Comparison of ENCODE assay signal across 21 cellular contexts in genomic region chr4:71461422-71461821, GRCh38.
DNase-seq lines count a peak whose midpoint lies in the region; ATAC-seq, FAIRE-seq and TF ChIP-seq lines count a peak whose summit lies in the region.
"Had no signal": no experiment of that assay in that cellular context is flagged by ENCODE, and none has a peak within 500 bp of the region (broad histone marks: within the 10 kb centered on the region; RNA-seq: fewer than 3 reads in every experiment).

No MANE protein-coding gene starts in this region.

- H4K5ac ChIP-seq in IMR-90 (ENCODE audit: low read depth, low read length) = no peak overlapping the region

- dilution Hi-C loops in IMR-90 (cut with HindIII; ENCODE audit: low sequenced_read_pairs, unreplicated experiment) = no loop called here

- H3K27ac ChIP-seq in A549 (no peak overlapping the region), IMR-90 (ENCODE audit: insufficient read depth, low read length) (no peak overlapping the region), K562 (ENCODE audit: extremely low read depth, low read depth, low read length) (no peak overlapping the region), ascending aorta (no peak overlapping the region)
- H3K27ac ChIP-seq: BLaER1 treated with 17β-estradiol and CSF1 and Interleukin-3, amounts not matched to agents 10 nM and 100 nM had no signal

- peaks cover 9% of the 10 kb centered on the region for H3K36me3 ChIP-seq in IMR-90 (ENCODE audit: control insufficient read depth, insufficient read depth, low read length)
- no peaks in the 10 kb centered on the region for H3K36me3 ChIP-seq in K562 (ENCODE audit: control insufficient read depth, insufficient read depth, low read length)
- H3K36me3 ChIP-seq in ascending aorta = no peaks in the 10 kb centered on the region
- H3K36me3 ChIP-seq: BLaER1 treated with 17β-estradiol and CSF1 and Interleukin-3, amounts not matched to agents 10 nM and 100 nM had no signal

- H4K8ac ChIP-seq in IMR-90 (ENCODE audit: low read depth in 2 of 2, low read length in 2 of 2) = no peak overlapping the region

- WGBS in A549 (ENCODE audit: missing lambda C conversion rate) = 93% methylated on average over 4 of the region's 4 CpGs
- 86% methylated on average over 1 of the region's 4 CpGs; no CpG with 5 or more reads in 1 of the 2 experiments for WGBS in IMR-90 (ENCODE audit: extremely low coverage in 2 of 2, insufficient read length in 1 of 2), 2 experiments
- 0% methylated on average over 4 of the region's 4 CpGs for WGBS in K562 (ENCODE audit: insufficient coverage, low coverage, missing lambda C conversion rate)

- TF ChIP-seq POLR2A in A549 (IDR thresholded peaks at IDR 0.05; ENCODE audit: low read length) = no peak
- no peak for TF ChIP-seq POLR2A in IMR-90 (IDR thresholded peaks at IDR 0.05; ENCODE audit: low read depth, low read length)
- no peak for TF ChIP-seq POLR2A in K562 (conservative IDR thresholded peaks at IDR 0.05)

- H3K4me2 ChIP-seq in A549 (no peak overlapping the region), IMR-90 (ENCODE audit: low read depth, low read length) (no peak overlapping the region), K562 (ENCODE audit: insufficient read depth, low read length) (no peak overlapping the region)
- H3K4me2 ChIP-seq: BLaER1 treated with 17β-estradiol and CSF1 and Interleukin-3, amounts not matched to agents 10 nM and 100 nM had no signal

- H3K4me3 Mint-ChIP-seq in naive thymus-derived CD8-positive, alpha-beta T cell = no peak overlapping the region
- H3K4me3 Mint-ChIP-seq: B cell; CD4-positive, alpha-beta T cell; CD8-positive, alpha-beta T cell had no signal

- H3K9ac ChIP-seq in IMR-90 (ENCODE audit: low read depth, low read length) = no peak overlapping the region
- H3K9ac ChIP-seq in K562 (ENCODE audit: insufficient read depth in 1 of 2, low read depth in 2 of 2, low read length in 2 of 2) = no peak overlapping the region
- H3K9ac ChIP-seq: BLaER1 treated with 17β-estradiol and CSF1 and Interleukin-3, amounts not matched to agents 10 nM and 100 nM had no signal

- H3K4me1 Mint-ChIP-seq in naive thymus-derived CD8-positive, alpha-beta T cell = no peaks in the 10 kb centered on the region
- H3K4me1 Mint-ChIP-seq: B cell had no signal

- BruUV-seq in IMR-90 (replicated peaks; lab: Mats Ljungman, UMichigan) = no TSS peak
- no TSS peak for BruUV-seq in K562 (replicated peaks; lab: Mats Ljungman, UMichigan)

- H2AK9ac ChIP-seq in IMR-90 (replicated peaks; ENCODE audit: low read depth, low read length, poor library complexity) = no peak overlapping the region

- H2AFZ ChIP-seq in IMR-90 (replicated peaks; ENCODE audit: low read length, poor library complexity) = no peak overlapping the region
- H2AFZ ChIP-seq in K562 (ENCODE audit: low read depth, low read length) = no peak overlapping the region

- CTCF ChIA-PET in A549 (lab: Yijun Ruan, JAX) = no interaction called here
- CTCF ChIA-PET in IMR-90 (lab: Yijun Ruan, JAX) = no interaction called here
- CTCF ChIA-PET in K562 (lab: Yijun Ruan, JAX; ENCODE audit: low intra/inter-chr PET ratio) = no interaction called here

- POLR2A ChIA-PET in A549 (lab: Yijun Ruan, JAX) = no interaction called here
- POLR2A ChIA-PET in IMR-90 (lab: Charles Lee; ENCODE audit: unreplicated experiment) = no interaction called here
- POLR2A ChIA-PET in K562 (lab: Yijun Ruan, JAX) = no interaction called here
- POLR2A ChIA-PET in naive thymus-derived CD8-positive, alpha-beta T cell (lab: Charles Lee) = no interaction called here

- H3K9me1 ChIP-seq in IMR-90 (ENCODE audit: insufficient read depth, low read length) (no peaks in the 10 kb centered on the region), K562 (ENCODE audit: control insufficient read depth, insufficient read depth, low read length) (no peaks in the 10 kb centered on the region)

- FAIRE-seq in A549 (lab: Jason Lieb, UNC) = no peak
- no peak for FAIRE-seq in K562 (lab: Jason Lieb, UNC)
- no peak for FAIRE-seq in HTR-8/SVneo (lab: Jason Lieb, UNC)
- FAIRE-seq: A204.1, D721Med, G401.6, GM12891, GM19239 had no signal

- no peak overlapping the region for H2BK5ac ChIP-seq in IMR-90 (ENCODE audit: low read depth, low read length, poor library complexity, severe bottlenecking)

- H2BK20ac ChIP-seq in IMR-90 (ENCODE audit: low read depth, low read length) = no peak overlapping the region

- H3K56ac ChIP-seq in IMR-90 (ENCODE audit: extremely low read depth, insufficient read depth, low read length) = no peak overlapping the region

- no peak overlapping the region for H3K27ac Mint-ChIP-seq in naive thymus-derived CD8-positive, alpha-beta T cell
- H3K27ac Mint-ChIP-seq: B cell; CD4-positive, alpha-beta T cell; CD8-positive, alpha-beta T cell had no signal

- H3K9me3 ChIP-seq in A549 = no peaks in the 10 kb centered on the region
- H3K9me3 ChIP-seq in IMR-90 (ENCODE audit: control insufficient read depth, insufficient read depth, low read length) = no peaks in the 10 kb centered on the region
- H3K9me3 ChIP-seq in K562 (replicated peaks; ENCODE audit: control insufficient read depth, insufficient read depth, low read depth, low read length) = no peaks in the 10 kb centered on the region
- no peaks in the 10 kb centered on the region for H3K9me3 ChIP-seq in ascending aorta
- H3K9me3 ChIP-seq: BLaER1 treated with 17β-estradiol and CSF1 and Interleukin-3, amounts not matched to agents 10 nM and 100 nM; Caco-2 had no signal

- no peak overlapping the region for H2BK120ac ChIP-seq in IMR-90 (ENCODE audit: low read depth, low read length)

- no peak overlapping the region for H2BK15ac ChIP-seq in IMR-90 (ENCODE audit: low read depth, low read length)

- DNase-seq in A549 (ENCODE audit: low read depth in 1 of 2, low spot score in 1 of 2) = no peak
- no peak for DNase-seq in IMR-90
- DNase-seq in K562 (ENCODE audit: extremely low read depth in 1 of 4, low spot score in 3 of 4) = no peak
- DNase-seq in naive thymus-derived CD8-positive, alpha-beta T cell = no peak
- no peak for DNase-seq in HTR-8/SVneo (ENCODE audit: insufficient read length, low spot score)
- DNase-seq in ascending aorta (ENCODE audit: low spot score in 2 of 2) = no peak
- DNase-seq: 8988T; AML-193; Caco-2; Calu3; CD4-positive, alpha-beta T cell; CD8-positive, alpha-beta T cell; DMS79 treated with DMSO at 0.1 percent for 48 hours; GF-D8 had no signal

- no peaks in the 10 kb centered on the region for H3K36me3 Mint-ChIP-seq in naive thymus-derived CD8-positive, alpha-beta T cell
- H3K36me3 Mint-ChIP-seq: CD8-positive, alpha-beta T cell had no signal

- H3K27me3 ChIP-seq in IMR-90 (ENCODE audit: control insufficient read depth, insufficient read depth, low read length) (no peaks in the 10 kb centered on the region), K562 (ENCODE audit: control insufficient read depth in 2 of 2, insufficient read depth in 2 of 2, low read length in 2 of 2) (no peaks in the 10 kb centered on the region), ascending aorta (no peaks in the 10 kb centered on the region)
- H3K27me3 ChIP-seq: BLaER1 treated with 17β-estradiol and CSF1 and Interleukin-3, amounts not matched to agents 10 nM and 100 nM had no signal

- no peak for ATAC-seq in A549
- ATAC-seq in IMR-90 (ENCODE audit: low read depth) = no peak
- no peak for ATAC-seq in K562
- ATAC-seq in naive thymus-derived CD8-positive, alpha-beta T cell = no peak
- ATAC-seq: CD8-positive, alpha-beta T cell had no signal

- H3K23ac ChIP-seq in IMR-90 (ENCODE audit: low read depth, low read length) = no peak overlapping the region

- no peak overlapping the region for H2AK5ac ChIP-seq in IMR-90 (ENCODE audit: low read depth, low read length)

- peaks cover 5 to 6% of the 10 kb centered on the region in 2 experiments for H3K79me1 ChIP-seq in IMR-90 (ENCODE audit: low read depth in 1 of 2, low read length in 2 of 2)

- H3K4me1 ChIP-seq in A549 = peaks cover 22% of the 10 kb centered on the region
- peaks cover 5% of the 10 kb centered on the region for H3K4me1 ChIP-seq in IMR-90 (ENCODE audit: control insufficient read depth, insufficient read depth, low read length)
- no peaks in the 10 kb centered on the region for H3K4me1 ChIP-seq in K562 (replicated peaks in 1 of 2; ENCODE audit: control insufficient read depth in 2 of 2, insufficient read depth in 2 of 2, low read length in 2 of 2)
- no peaks in the 10 kb centered on the region for H3K4me1 ChIP-seq in ascending aorta
- H3K4me1 ChIP-seq: BLaER1 treated with 17β-estradiol and CSF1 and Interleukin-3, amounts not matched to agents 10 nM and 100 nM; Caco-2 had no signal

- H3K27me3 Mint-ChIP-seq in naive thymus-derived CD8-positive, alpha-beta T cell = no peaks in the 10 kb centered on the region
- H3K27me3 Mint-ChIP-seq: B cell; CD4-positive, alpha-beta T cell had no signal

- H3K4ac ChIP-seq in IMR-90 (ENCODE audit: low read depth, low read length) = no peak overlapping the region

- TF ChIP-seq EP300 in A549 (IDR thresholded peaks at IDR 0.05) (no peak), K562 (IDR thresholded peaks at IDR 0.05; ENCODE audit: low read length) (no peak)

- H3K18ac ChIP-seq in IMR-90 (ENCODE audit: low read depth, low read length) = no peak overlapping the region

- H3K9me3 Mint-ChIP-seq in naive thymus-derived CD8-positive, alpha-beta T cell = no peaks in the 10 kb centered on the region
- H3K9me3 Mint-ChIP-seq: CD4-positive, alpha-beta T cell; CD8-positive, alpha-beta T cell had no signal

- in situ Hi-C loops in IMR-90 (cut with MboI; ENCODE audit: low sequenced_read_pairs) = no loop called here
- in situ Hi-C loops in K562 (cut with MboI) = no loop called here

- TF ChIP-seq CTCF in A549 (IDR thresholded peaks at IDR 0.05) (no peak), IMR-90 (conservative IDR thresholded peaks at IDR 0.05; ENCODE audit: low read depth, low read length) (no peak), K562 (IDR thresholded peaks at IDR 0.05 in 2 of 3, conservative IDR thresholded peaks at IDR 0.05 in 1 of 3; ENCODE audit: insufficient read depth in 2 of 3, low read depth in 1 of 3, low read length in 3 of 3) (no peak), ascending aorta (IDR thresholded peaks at IDR 0.05) (no peak)

- H3K4me3 ChIP-seq in A549 (no peak overlapping the region), IMR-90 (ENCODE audit: insufficient read depth, low read depth, low read length) (no peak overlapping the region), K562 (no peak overlapping the region), ascending aorta (no peak overlapping the region)
- H3K4me3 ChIP-seq: BLaER1 treated with 17β-estradiol and CSF1 and Interleukin-3, amounts not matched to agents 10 nM and 100 nM had no signal

- no peak overlapping the region for H4K91ac ChIP-seq in IMR-90 (ENCODE audit: insufficient read depth, low read depth, low read length)

- intact Hi-C loops in IMR-90 (cut with micrococcal nuclease) = no loop called here
- intact Hi-C loops in K562 (cut with micrococcal nuclease) = no loop called here
- intact Hi-C loops in ascending aorta (cut with DNase I) = no loop called here

- TF ChIP-seq RAD21 in A549 (conservative IDR thresholded peaks at IDR 0.05 in 1 of 2, IDR thresholded peaks at IDR 0.05 in 1 of 2) (no peak), IMR-90 (IDR thresholded peaks at IDR 0.05; ENCODE audit: low read length) (no peak), K562 (CRISPR knock-in tag; conservative IDR thresholded peaks at IDR 0.05 in 1 of 2, IDR thresholded peaks at IDR 0.05 in 1 of 2) (no peak)

- H3K14ac ChIP-seq in IMR-90 (replicated peaks; ENCODE audit: low read depth, low read length) = no peak overlapping the region

- H3K79me2 ChIP-seq in K562 (ENCODE audit: control insufficient read depth, insufficient read depth, low read length) = no peaks in the 10 kb centered on the region

- H4K20me1 ChIP-seq in IMR-90 (ENCODE audit: insufficient read depth, low read length) (no peaks in the 10 kb centered on the region; the same call in 1 of the 2 replicates), K562 (replicated peaks; ENCODE audit: control insufficient read depth, insufficient read depth, low read length) (no peaks in the 10 kb centered on the region)
- H4K20me1 ChIP-seq: BLaER1 treated with 17β-estradiol and CSF1 and Interleukin-3, amounts not matched to agents 10 nM and 100 nM had no signal

Comparison
In these comparisons a context has a peak if more than half of its experiments do, and no peak if none do; other contexts are left out.
1. Of the 35 proteins assayed by ChIP-seq in both K562 and A549: peak only in K562: none; only in A549: MAFK; in both: none; in neither: 34.